Comparison of ENCODE assay signal across 16 cellular contexts in genomic region chr20:35111141-35111888, GRCh38. TPM values are rescaled to one million over a fixed set of nuclear protein-coding genes. Genes with fewer than 3 reads are reported as not detected.
A peak's percentile ranks its signal among the peaks of the same experiment; 100 is the strongest.
DNase-seq lines count a peak whose midpoint lies in the region; ATAC-seq and TF ChIP-seq lines count a peak whose summit lies in the region.
"Had no signal": no experiment of that assay in that cellular context is flagged by ENCODE, and none has a peak within 500 bp of the region (broad histone marks: within the 10 kb centered on the region; RNA-seq: fewer than 3 reads in every experiment).

No MANE protein-coding gene starts in this region.

- H3K36me3 Mint-ChIP-seq in naive thymus-derived CD8-positive, alpha-beta T cell = peaks cover 0 to 46% (median 6%) of the 10 kb centered on the region in 3 donors

- no peak overlapping the region for H3K4me3 Mint-ChIP-seq in naive thymus-derived CD8-positive, alpha-beta T cell
- H3K4me3 Mint-ChIP-seq: activated CD8-positive, alpha-beta memory T cell treated with anti-CD3 and anti-CD28 coated beads, Interleukin-2, amount 10 ng/mL, durations not matched to agents 7 days and 5 days had no signal

- no peaks in the 10 kb centered on the region for H3K9me3 Mint-ChIP-seq in naive thymus-derived CD8-positive, alpha-beta T cell

- peaks cover 10% of the 10 kb centered on the region for H3K36me3 ChIP-seq in MG63
- no peaks in the 10 kb centered on the region for H3K36me3 ChIP-seq in mucosa of descending colon (ENCODE audit: low read depth)

- ATAC-seq in naive thymus-derived CD8-positive, alpha-beta T cell = no peak
- ATAC-seq in HG02571 (IDR thresholded peaks at IDR 0.05; ENCODE audit: unreplicated experiment) (no peak), mucosa of descending colon (no peak)
- ATAC-seq: A549; activated CD8-positive, alpha-beta memory T cell treated with anti-CD3 and anti-CD28 coated beads, Interleukin-2, amount 10 ng/mL, durations not matched to agents 7 days and 5 days had no signal

- peak overlapping the region in 7 of 10 donors; percentile 1 to 53 (median 19) for H3K27ac Mint-ChIP-seq in naive thymus-derived CD8-positive, alpha-beta T cell
- H3K27ac Mint-ChIP-seq: activated CD8-positive, alpha-beta memory T cell treated with anti-CD3 and anti-CD28 coated beads, Interleukin-2, amount 10 ng/mL, durations not matched to agents 7 days and 5 days had no signal

- H3K4me1 Mint-ChIP-seq in naive thymus-derived CD8-positive, alpha-beta T cell = peaks cover 0 to 3% (median 0%) of the 10 kb centered on the region in 4 donors

- POLR2A ChIA-PET in naive thymus-derived CD8-positive, alpha-beta T cell (lab: Charles Lee) = no interaction called here

- H3K4me3 ChIP-seq in MG63 (no peak overlapping the region), choroid plexus epithelial cell (ENCODE audit: low read depth, low read length) (no peak overlapping the region), mucosa of descending colon (no peak overlapping the region)
- H3K4me3 ChIP-seq: A549, transverse colon had no signal

- no peaks in the 10 kb centered on the region for H3K27me3 ChIP-seq in MG63
- H3K27me3 ChIP-seq: transverse colon had no signal

- H3K27me3 Mint-ChIP-seq in naive thymus-derived CD8-positive, alpha-beta T cell = no peaks in the 10 kb centered on the region
- H3K27me3 Mint-ChIP-seq: activated CD8-positive, alpha-beta memory T cell treated with anti-CD3 and anti-CD28 coated beads, Interleukin-2, amount 10 ng/mL, durations not matched to agents 7 days and 5 days had no signal

- no peaks in the 10 kb centered on the region for H3K4me1 ChIP-seq in mucosa of descending colon (ENCODE audit: low read depth)
- H3K4me1 ChIP-seq: transverse colon had no signal

- H3K9me3 ChIP-seq in MG63 (no peaks in the 10 kb centered on the region), mucosa of descending colon (no peaks in the 10 kb centered on the region)
- H3K9me3 ChIP-seq: A549, transverse colon had no signal

- intact Hi-C loops in mucosa of descending colon (cut with DNase I, micrococcal nuclease) = no loop called here

- TF ChIP-seq CTCF in choroid plexus epithelial cell (conservative IDR thresholded peaks at IDR 0.05; ENCODE audit: low read depth, low read length) (no peak), mucosa of descending colon (IDR thresholded peaks at IDR 0.05) (no peak)

- DNase-seq in SKM-1 treated with dmso at 0.1 percent for 144 hours (lab: John Stamatoyannopoulos, UW; ENCODE audit: unreplicated experiment) (peak; percentile 16), SKM-1 (lab: John Stamatoyannopoulos, UW; ENCODE audit: unreplicated experiment) (no peak), MG63 (peak; percentile 88), choroid plexus epithelial cell (ENCODE audit: low read depth) (peak; percentile 67), mucosa of descending colon (no peak), epidermal melanocyte (ENCODE audit: insufficient read length, low spot score) (no peak)
- DNase-seq in naive thymus-derived CD8-positive, alpha-beta T cell = no peak
- DNase-seq: activated CD8-positive, alpha-beta memory T cell treated with anti-CD3 and anti-CD28 coated beads, Interleukin-2, amount 10 ng/mL, durations not matched to agents 7 days and 5 days; caudate nucleus; hypothalamus; KBM-7; NCI-H345; SW 1271; transverse colon had no signal

RNA-seq across cellular contexts. Expression of gene TRPC4AP, which starts 18.7 kb away (rescaled TPM):
- total RNA-seq in MG63 (2014; rRNA removed; shearing (Covaris generic); ENCODE audit: low replicate concordance) = 65.8 and 97.7 TPM in 2 replicates
- 10 to 100 TPM; 75.4 to 77.6 TPM for total RNA-seq in naive thymus-derived CD8-positive, alpha-beta T cell
- 10 to 100 TPM; 54.7 to 57.8 (median 56.5) TPM for polyA plus RNA-seq in naive thymus-derived CD8-positive, alpha-beta T cell
- total RNA-seq in mucosa of descending colon = 10 to 100 TPM; 49.6 to 60.5 (median 53.8) TPM

RNA-seq across cellular contexts. Expression of gene EDEM2, which starts 35.8 kb away (rescaled TPM):
- 47.4 and 52.2 TPM in 2 replicates for total RNA-seq in MG63 (2014; rRNA removed; shearing (Covaris generic); ENCODE audit: low replicate concordance)
- 10 to 100 TPM; 24.2 to 24.8 TPM for total RNA-seq in naive thymus-derived CD8-positive, alpha-beta T cell
- 10 to 100 TPM; 35.2 to 38.2 (median 37.6) TPM for polyA plus RNA-seq in naive thymus-derived CD8-positive, alpha-beta T cell
- total RNA-seq in mucosa of descending colon = 10 to 100 TPM; 17.9 to 32.1 (median 22.5) TPM

Comparison
In these comparisons a context has a peak if more than half of its experiments do, and no peak if none do; other contexts are left out.
1. DNase-seq: peak in SKM-1 treated with dmso at 0.1 percent for 144 hours (single experiment), MG63 (single experiment) and choroid plexus epithelial cell (single experiment); none in SKM-1 (single experiment), naive thymus-derived CD8-positive, alpha-beta T cell (0 of 10), mucosa of descending colon (0 of 3) and epidermal melanocyte (single experiment).